Comparison of ENCODE assay signal across 9 cellular contexts in the genomic region with DNA sequence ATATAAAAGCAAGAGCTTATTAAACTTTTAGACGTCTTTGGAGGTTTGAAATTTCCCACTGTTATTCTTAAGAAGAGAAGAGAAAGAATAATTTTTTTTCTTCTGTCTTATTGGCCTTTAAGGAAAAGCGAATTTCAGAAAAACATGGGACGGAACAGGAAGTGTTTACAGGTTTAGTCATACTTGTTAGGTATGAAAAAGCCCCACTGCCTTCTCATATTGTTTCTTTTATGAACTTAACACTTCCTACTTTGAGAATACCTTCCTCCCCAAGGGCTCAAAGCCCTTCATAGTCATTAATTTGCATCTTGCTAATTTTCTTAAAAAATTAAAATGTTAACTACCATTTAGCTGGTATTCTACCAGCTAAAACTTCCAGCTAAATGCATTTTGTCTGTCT.
DNase-seq lines count a peak whose midpoint lies in the region; ATAC-seq and TF ChIP-seq lines count a peak whose summit lies in the region.
"Had no signal": no experiment of that assay in that cellular context is flagged by ENCODE, and none has a peak within 500 bp of the region (broad histone marks: within the 10 kb centered on the region; RNA-seq: fewer than 3 reads in every experiment).

No MANE protein-coding gene starts in this region.

- TF ChIP-seq CTCF in Calu3 (IDR thresholded peaks at IDR 0.05; ENCODE audit: unreplicated experiment) (no peak), ascending aorta (IDR thresholded peaks at IDR 0.05) (no peak)

- peak; percentile 22 for ATAC-seq in HG03565 (IDR thresholded peaks at IDR 0.05; ENCODE audit: unreplicated experiment)
- ATAC-seq in GM18861 (IDR thresholded peaks at IDR 0.05; ENCODE audit: unreplicated experiment): no peak

- H3K9me3 ChIP-seq in ascending aorta (no peaks in the 10 kb centered on the region), muscle layer of duodenum (ENCODE audit: control insufficient read depth in 1 of 2, low read length in 2 of 2) (no peaks in the 10 kb centered on the region)

- H3K4me3 ChIP-seq in ascending aorta (peak overlapping the region in 1 of 2 donors; percentile 6), muscle layer of duodenum (ENCODE audit: low read depth in 1 of 2, low read length in 2 of 2) (no peak overlapping the region), H7 (ENCODE audit: insufficient read depth, low read depth, low read length) (no peak overlapping the region)

- H3K36me3 ChIP-seq in ascending aorta (no peaks in the 10 kb centered on the region), muscle layer of duodenum (ENCODE audit: control insufficient read depth in 1 of 2, insufficient read depth in 2 of 2, low read length in 2 of 2) (no peaks in the 10 kb centered on the region), H7 (replicated peaks; ENCODE audit: control insufficient read depth, insufficient read depth, low read length) (no peaks in the 10 kb centered on the region)
- H3K36me3 ChIP-seq: WERI-Rb-1 had no signal

- H3K27ac ChIP-seq in ascending aorta: peak overlapping the region; percentile 77 to 85
- H3K27ac ChIP-seq in muscle layer of duodenum (ENCODE audit: low read length): peak overlapping the region; percentile 36
- H3K27ac ChIP-seq: WERI-Rb-1 had no signal

- CTCF ChIA-PET in Calu3 (lab: Charles Lee): interaction anchor here (1.0 to 2.0 kb wide), 2 partner anchors 15 to 64 kb away, joined by 4 to 6 read pairs; no protein-coding TSS in a partner anchor

- DNase-seq in Calu3 (no peak), ascending aorta (ENCODE audit: low spot score in 2 of 2) (no peak), NCI-H1105 treated with DMSO at 0.1 percent for 48 hours (lab: John Stamatoyannopoulos, UW) (no peak), H7 (no peak)
- DNase-seq in activated CD4-positive, CD25-positive, alpha-beta regulatory T cell treated with anti-CD3 and anti-CD28 coated beads, Interleukin-2, amount 50 U/mL, for 72 hours: no peak
- DNase-seq: WERI-Rb-1 had no signal

- H3K4me1 ChIP-seq in ascending aorta: peaks cover 10 to 24% of the 10 kb centered on the region in 2 donors
- H3K4me1 ChIP-seq in muscle layer of duodenum (ENCODE audit: control insufficient read depth in 1 of 2, insufficient read depth in 2 of 2, low read length in 2 of 2): peaks cover 26 to 33% of the 10 kb centered on the region in 2 donors

- intact Hi-C loops in Calu3 (cut with micrococcal nuclease; ENCODE audit: unreplicated experiment) (loop anchor here (2.0 to 5.0 kb wide), 3 partner anchors 25 to 149 kb away; no protein-coding TSS in a partner anchor), ascending aorta (cut with DNase I) (no loop called here)

- H3K27me3 Mint-ChIP-seq in Calu3 (ENCODE audit: unreplicated experiment): no peaks in the 10 kb centered on the region

- no peaks in the 10 kb centered on the region for H3K9me3 Mint-ChIP-seq in Calu3 (ENCODE audit: low read depth, unreplicated experiment)

- H3K4me1 Mint-ChIP-seq in Calu3 (ENCODE audit: low read depth, unreplicated experiment): peaks cover 57% of the 10 kb centered on the region

- no TSS peak for BruUV-seq in Calu3 (replicated peaks; lab: Mats Ljungman, UMichigan)

- peak overlapping the region; percentile 98 for H3K27ac Mint-ChIP-seq in Calu3 (ENCODE audit: unreplicated experiment)

- H3K36me3 Mint-ChIP-seq in Calu3 (ENCODE audit: insufficient read depth, unreplicated experiment): peaks cover 45% of the 10 kb centered on the region

- peak overlapping the region; percentile 58 for H3K4me3 Mint-ChIP-seq in Calu3 (ENCODE audit: low read depth, unreplicated experiment)

- no peaks in the 10 kb centered on the region for H3K27me3 ChIP-seq in ascending aorta
- H3K27me3 ChIP-seq in muscle layer of duodenum (ENCODE audit: low read depth, low read length): no peaks in the 10 kb centered on the region
- no peaks in the 10 kb centered on the region for H3K27me3 ChIP-seq in H7 (ENCODE audit: control insufficient read depth, insufficient read depth, low read length)
